Comparison of ENCODE assay signal across 1 cellular context in genomic region chr3:98022978-98023820, GRCh38.
TF ChIP-seq lines count a peak whose summit lies in the region.

No MANE protein-coding gene starts in this region.

TF ChIP-seq in GM12878, 131 proteins besides CTCF, POLR2A, EP300 and RAD21 (continued from another document):
- TF ChIP-seq CEBPZ (IDR thresholded peaks at IDR 0.05; ENCODE audit: low read depth, low read length) = no peak
- TF ChIP-seq HDGF (IDR thresholded peaks at IDR 0.05) = no peak
- TF ChIP-seq RAD51 (IDR thresholded peaks at IDR 0.05) = no peak
- TF ChIP-seq IRF4 (IDR thresholded peaks at IDR 0.05; ENCODE audit: low read depth, low read length) = 0 out of 2 replicates have a peak, but pooled peaks have one; percentile 14
